ENCODE assay signal across 15 cellular contexts in the genomic region with DNA sequence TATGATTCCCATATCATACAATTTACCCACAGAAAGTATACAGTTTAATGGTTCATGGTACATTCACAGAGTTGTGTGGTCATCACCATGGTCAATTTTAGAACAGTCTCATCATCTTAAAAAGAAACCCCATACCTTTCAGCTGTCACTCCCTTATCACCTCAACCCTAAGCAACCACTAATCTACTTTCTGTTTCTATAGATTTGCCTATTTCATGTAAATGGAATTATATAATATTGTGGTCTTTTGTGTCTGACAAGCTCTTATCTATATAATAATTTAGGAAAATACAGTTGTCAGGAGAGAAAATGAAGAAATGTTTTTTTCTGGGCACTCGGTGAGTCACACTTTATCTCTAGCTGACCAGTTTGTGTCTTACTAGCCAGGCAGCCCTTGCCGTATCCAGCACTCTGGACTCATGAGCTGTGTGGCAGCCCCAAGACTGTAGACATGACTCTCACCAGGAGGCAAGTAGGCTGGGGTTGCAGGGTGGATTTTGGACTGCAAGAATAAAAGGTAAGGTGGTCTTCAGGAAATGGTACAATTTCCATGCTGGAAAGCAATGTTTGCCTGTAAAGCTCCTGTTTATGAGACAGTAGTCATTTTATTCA.
A peak's percentile ranks its signal among the peaks of the same experiment; 100 is the strongest.
DNase-seq lines count a peak whose midpoint lies in the region; ATAC-seq, FAIRE-seq and TF ChIP-seq lines count a peak whose summit lies in the region.
"Had no signal": no experiment of that assay in that cellular context is flagged by ENCODE, and none has a peak within 500 bp of the region (broad histone marks: within the 10 kb centered on the region; RNA-seq: fewer than 3 reads in every experiment).

No MANE protein-coding gene starts in this region.

- H3K79me2 ChIP-seq in astrocyte (ENCODE audit: insufficient read depth, low read length) (no peaks in the 10 kb centered on the region), hepatocyte (peaks cover 7% of the 10 kb centered on the region)

- WGBS in hepatocyte (ENCODE audit: low lambda C conversion rate, missing lambda C conversion rate): 66% methylated on average over 2 of the region's 2 CpGs

- DNase-seq in stimulated activated naive CD8-positive, alpha-beta T cell treated with anti-CD3 and anti-CD28 coated beads, Interleukin-15, amount 100 ng/mL, for 72 hours: no peak
- no peak for DNase-seq in stimulated activated naive CD8-positive, alpha-beta T cell treated with anti-CD3 and anti-CD28 coated beads, Interleukin-15, Interleukin-2, amounts not matched to agents 100 U/mL and 50 U/mL, for 24 hours
- DNase-seq in astrocyte (ENCODE audit: low read depth): peak; percentile 55
- DNase-seq in hepatocyte (ENCODE audit: low spot score): peak; percentile 49
- no peak for DNase-seq in ACHN
- DNase-seq in mesenteric fat pad (ENCODE audit: low spot score): no peak
- DNase-seq in NCI-H2171 (lab: John Stamatoyannopoulos, UW): no peak
- no peak for DNase-seq in cortex of kidney (lab: John Stamatoyannopoulos, UW)
- DNase-seq: activated naive CD8-positive, alpha-beta T cell treated with anti-CD3 and anti-CD28 coated beads for 36 hours; NCI-H1694 treated with DMSO at 0.1 percent for 48 hours; NCI-H748 treated with DMSO at 0.1 percent for 48 hours; WERI-Rb-1 had no signal

- H3K27ac Mint-ChIP-seq in stimulated activated naive CD8-positive, alpha-beta T cell treated with anti-CD3 and anti-CD28 coated beads, Interleukin-15, amount 100 ng/mL, for 72 hours: no peak overlapping the region
- no peak overlapping the region for H3K27ac Mint-ChIP-seq in astrocyte (ENCODE audit: unreplicated experiment)
- H3K27ac Mint-ChIP-seq: activated naive CD8-positive, alpha-beta T cell treated with anti-CD3 and anti-CD28 coated beads for 36 hours; neural progenitor cell had no signal

- in situ Hi-C loops in ACHN (cut with HindIII; ENCODE audit: low pct_ligation_motif_present, low pct_unique_long_range_greater_than_20kb, low sequenced_read_pairs): no loop called here

- ATAC-seq in stimulated activated naive CD8-positive, alpha-beta T cell treated with anti-CD3 and anti-CD28 coated beads, Interleukin-15, amount 100 ng/mL, for 72 hours: peak; percentile 46
- ATAC-seq in stimulated activated naive CD8-positive, alpha-beta T cell treated with anti-CD3 and anti-CD28 coated beads, Interleukin-15, Interleukin-2, amounts not matched to agents 100 U/mL and 50 U/mL, for 24 hours: no peak

- H4K20me1 ChIP-seq in astrocyte (ENCODE audit: insufficient read depth, low read length): no peaks in the 10 kb centered on the region
- peaks cover 5% of the 10 kb centered on the region for H4K20me1 ChIP-seq in hepatocyte (ENCODE audit: insufficient read depth, poor library complexity, severe bottlenecking)

- no peak for FAIRE-seq in astrocyte (lab: Jason Lieb, UNC)
- FAIRE-seq: D721Med had no signal

- no peaks in the 10 kb centered on the region for H3K9me2 ChIP-seq in hepatocyte (replicated peaks; ENCODE audit: insufficient read depth)

- no peaks in the 10 kb centered on the region for H3K4me1 Mint-ChIP-seq in stimulated activated naive CD8-positive, alpha-beta T cell treated with anti-CD3 and anti-CD28 coated beads, Interleukin-15, amount 100 ng/mL, for 72 hours
- no peaks in the 10 kb centered on the region for H3K4me1 Mint-ChIP-seq in astrocyte (ENCODE audit: low read depth, unreplicated experiment)
- H3K4me1 Mint-ChIP-seq: activated naive CD8-positive, alpha-beta T cell treated with anti-CD3 and anti-CD28 coated beads for 36 hours had no signal

- peaks cover 7% of the 10 kb centered on the region for H3K27me3 Mint-ChIP-seq in stimulated activated naive CD8-positive, alpha-beta T cell treated with anti-CD3 and anti-CD28 coated beads, Interleukin-15, amount 100 ng/mL, for 72 hours
- no peaks in the 10 kb centered on the region for H3K27me3 Mint-ChIP-seq in astrocyte (ENCODE audit: low read depth, unreplicated experiment)

- H3K36me3 ChIP-seq in astrocyte (ENCODE audit: insufficient read depth, low read length): no peaks in the 10 kb centered on the region
- H3K36me3 ChIP-seq in hepatocyte (replicated peaks; ENCODE audit: insufficient read depth, low read depth): no peaks in the 10 kb centered on the region
- H3K36me3 ChIP-seq: neural progenitor cell, uterus, WERI-Rb-1 had no signal

- no peaks in the 10 kb centered on the region for H3K9me3 Mint-ChIP-seq in stimulated activated naive CD8-positive, alpha-beta T cell treated with anti-CD3 and anti-CD28 coated beads, Interleukin-15, amount 100 ng/mL, for 72 hours
- H3K9me3 Mint-ChIP-seq in astrocyte (ENCODE audit: unreplicated experiment): no peaks in the 10 kb centered on the region
- H3K9me3 Mint-ChIP-seq: neural progenitor cell had no signal

- no peak overlapping the region for H3K9ac ChIP-seq in astrocyte (ENCODE audit: low read length)
- H3K9ac ChIP-seq: neural progenitor cell had no signal

- H3K4me1 ChIP-seq in astrocyte (ENCODE audit: insufficient read depth, low read length) (peaks cover 4% of the 10 kb centered on the region), hepatocyte (ENCODE audit: insufficient read depth) (peaks cover 7% of the 10 kb centered on the region)

- H3K27ac ChIP-seq in astrocyte (ENCODE audit: low read depth, low read length) (no peak overlapping the region), hepatocyte (no peak overlapping the region)
- H3K27ac ChIP-seq: neural progenitor cell, WERI-Rb-1 had no signal

- H3K4me2 ChIP-seq in astrocyte (ENCODE audit: low read length) (no peak overlapping the region), hepatocyte (no peak overlapping the region)
- H3K4me2 ChIP-seq: neural progenitor cell had no signal

- no peak overlapping the region for H2AFZ ChIP-seq in astrocyte (ENCODE audit: low read depth, low read length)
- no peak overlapping the region for H2AFZ ChIP-seq in hepatocyte
- H2AFZ ChIP-seq: neural progenitor cell had no signal

- H3K9me3 ChIP-seq in astrocyte (ENCODE audit: insufficient read depth, low read depth, low read length): no peaks in the 10 kb centered on the region
- H3K9me3 ChIP-seq in hepatocyte (ENCODE audit: low read depth): no peaks in the 10 kb centered on the region
- H3K9me3 ChIP-seq: uterus had no signal

- H3K4me3 ChIP-seq in astrocyte (ENCODE audit: insufficient read depth, low read depth, low read length) (no peak overlapping the region), hepatocyte (no peak overlapping the region)
- H3K4me3 ChIP-seq: neural progenitor cell, uterus had no signal

- H3K27me3 ChIP-seq in astrocyte (ENCODE audit: insufficient read depth, low read length): peaks cover 60% of the 10 kb centered on the region
- no peaks in the 10 kb centered on the region for H3K27me3 ChIP-seq in hepatocyte
- H3K27me3 ChIP-seq: neural progenitor cell, uterus had no signal

- H3K4me3 Mint-ChIP-seq in stimulated activated naive CD8-positive, alpha-beta T cell treated with anti-CD3 and anti-CD28 coated beads, Interleukin-15, amount 100 ng/mL, for 72 hours: no peak overlapping the region
- no peak overlapping the region for H3K4me3 Mint-ChIP-seq in astrocyte (ENCODE audit: unreplicated experiment)
- H3K4me3 Mint-ChIP-seq: activated naive CD8-positive, alpha-beta T cell treated with anti-CD3 and anti-CD28 coated beads for 36 hours; neural progenitor cell had no signal

- no peaks in the 10 kb centered on the region for H3K36me3 Mint-ChIP-seq in astrocyte (ENCODE audit: low read depth, unreplicated experiment)
- H3K36me3 Mint-ChIP-seq: activated naive CD8-positive, alpha-beta T cell treated with anti-CD3 and anti-CD28 coated beads for 36 hours; neural progenitor cell had no signal

- TF ChIP-seq CTCF in astrocyte (IDR thresholded peaks at IDR 0.05; ENCODE audit: insufficient read depth, low read depth, low read length) (no peak), hepatocyte (IDR thresholded peaks at IDR 0.05; ENCODE audit: poor library complexity) (no peak)

Comparison
In these comparisons a context has a peak if more than half of its experiments do, and no peak if none do; other contexts are left out.
1. DNase-seq: peak in astrocyte (single experiment) and hepatocyte (single experiment); none in stimulated activated naive CD8-positive, alpha-beta T cell treated with anti-CD3 and anti-CD28 coated beads, Interleukin-15, amount 100 ng/mL, for 72 hours (0 of 2), stimulated activated naive CD8-positive, alpha-beta T cell treated with anti-CD3 and anti-CD28 coated beads, Interleukin-15, Interleukin-2, amounts not matched to agents 100 U/mL and 50 U/mL, for 24 hours (single experiment), ACHN (single experiment), mesenteric fat pad (single experiment), NCI-H2171 (single experiment) and cortex of kidney (single experiment).